8 cellular contexts compared by ENCODE assay signal in genomic region chr11:14519692-14520085, GRCh38. TPM values are rescaled to one million over a fixed set of nuclear protein-coding genes. Genes with fewer than 3 reads are reported as not detected.
DNase-seq lines count a peak whose midpoint lies in the region; ATAC-seq and TF ChIP-seq lines count a peak whose summit lies in the region.

No MANE protein-coding gene starts in this region.

- H3K4me2 ChIP-seq in SK-N-SH (peak overlapping the region; percentile 76), neural progenitor cell (peak overlapping the region; percentile 86)

- H3K27me3 Mint-ChIP-seq in endodermal cell (ENCODE audit: insufficient read depth): no peaks in the 10 kb centered on the region
- no peaks in the 10 kb centered on the region for H3K27me3 Mint-ChIP-seq in neural progenitor cell (ENCODE audit: insufficient read depth, low read depth)

- H4K20me1 ChIP-seq in SK-N-SH (ENCODE audit: insufficient read depth) (no peaks in the 10 kb centered on the region), neural progenitor cell (ENCODE audit: low read depth) (no peaks in the 10 kb centered on the region)

- no peak for TF ChIP-seq RAD21 in SK-N-SH (IDR thresholded peaks at IDR 0.05; ENCODE audit: low read length)

- H3K4me1 Mint-ChIP-seq in endodermal cell: peaks cover 13% of the 10 kb centered on the region
- H3K4me1 Mint-ChIP-seq in neural progenitor cell: peaks cover 18% of the 10 kb centered on the region

- H3K9ac ChIP-seq in SK-N-SH (peak overlapping the region; percentile 96), endodermal cell (ENCODE audit: extremely low read depth, low read length, poor library complexity, severe bottlenecking) (peak overlapping the region; percentile 96), neural progenitor cell (peak overlapping the region; percentile 92)

- peak overlapping the region; percentile 87 for H3K27ac ChIP-seq in 22Rv1
- H3K27ac ChIP-seq in SK-N-SH (ENCODE audit: low read depth in 2 of 2, low read length in 1 of 2): peak overlapping the region; percentile 89 to 92
- peak overlapping the region; percentile 81 for H3K27ac ChIP-seq in endodermal cell (ENCODE audit: low read depth, low read length)
- peak overlapping the region; percentile 53 for H3K27ac ChIP-seq in neural progenitor cell

- H3K27me3 ChIP-seq in SK-N-SH (ENCODE audit: insufficient read depth): no peaks in the 10 kb centered on the region
- H3K27me3 ChIP-seq in endodermal cell (ENCODE audit: control insufficient read depth, insufficient read depth, low read length, poor library complexity, severe bottlenecking): no peaks in the 10 kb centered on the region
- H3K27me3 ChIP-seq in neural progenitor cell: no peaks in the 10 kb centered on the region

- peaks cover 16 to 37% of the 10 kb centered on the region in 2 experiments for H3K36me3 ChIP-seq in SK-N-SH (replicated peaks in 1 of 2; ENCODE audit: control insufficient read depth in 1 of 2, insufficient read depth in 2 of 2, low read length in 1 of 2)
- H3K36me3 ChIP-seq in endodermal cell (ENCODE audit: control insufficient read depth, insufficient read depth, low read length): peaks cover 36% of the 10 kb centered on the region
- peaks cover 10% of the 10 kb centered on the region for H3K36me3 ChIP-seq in neural progenitor cell

- H3K36me3 Mint-ChIP-seq in endodermal cell (ENCODE audit: low read depth) (peaks cover 21% of the 10 kb centered on the region), neural progenitor cell (peaks cover 11% of the 10 kb centered on the region)

- no peaks in the 10 kb centered on the region for H3K9me3 ChIP-seq in SK-N-SH
- no peaks in the 10 kb centered on the region for H3K9me3 ChIP-seq in endodermal cell (ENCODE audit: control insufficient read depth, low read length)
- no peaks in the 10 kb centered on the region for H3K9me3 ChIP-seq in neural progenitor cell (ENCODE audit: low read depth)

- H3K4me3 ChIP-seq in SK-N-SH (ENCODE audit: low read depth in 2 of 2, low read length in 1 of 2): peak overlapping the region; percentile 81 to 85
- peak overlapping the region; percentile 98 for H3K4me3 ChIP-seq in endodermal cell (ENCODE audit: low read length)
- peak overlapping the region; percentile 90 for H3K4me3 ChIP-seq in neural progenitor cell

- TF ChIP-seq EP300 in SK-N-SH (IDR thresholded peaks at IDR 0.05; ENCODE audit: borderline replicate concordance in 1 of 2, low read depth in 1 of 2, low read length in 1 of 2): no peak

- POLR2A ChIA-PET in SK-N-SH (lab: Yijun Ruan, JAX): interaction anchor here (1.2 to 1.7 kb wide), 3 partner anchors 19 to 372 kb away, joined by 7 to 12 read pairs (median 8); partner anchors contain the start of genes COPB1, CYP2R1 and PDE3B

- DNase-seq in SK-N-SH: no peak
- DNase-seq in endodermal cell: no peak
- no peak for DNase-seq in neural progenitor cell (ENCODE audit: low spot score)
- DNase-seq in activated gamma-delta T cell treated with Interleukin-2 at 50 U/mL for 16 hours: no peak
- no peak for DNase-seq in NCI-H187 treated with DMSO at 0.1 percent for 48 hours (lab: John Stamatoyannopoulos, UW)

- H3F3A ChIP-seq in SK-N-SH (replicated peaks; ENCODE audit: insufficient read depth) (no peaks in the 10 kb centered on the region), neural progenitor cell (ENCODE audit: low read depth) (peaks cover 7% of the 10 kb centered on the region)

- H3K9me2 ChIP-seq in SK-N-SH: no peaks in the 10 kb centered on the region

- CTCF ChIA-PET in SK-N-SH (lab: Yijun Ruan, JAX): interaction anchor here (1.5 kb wide), 1 partner anchor 65 kb away, joined by 4 read pairs; no protein-coding TSS in a partner anchor

- TF ChIP-seq CTCF in 22Rv1 (IDR thresholded peaks at IDR 0.05): no peak
- TF ChIP-seq CTCF in SK-N-SH (IDR thresholded peaks at IDR 0.05): no peak
- no peak for TF ChIP-seq CTCF in endodermal cell (conservative IDR thresholded peaks at IDR 0.05)
- TF ChIP-seq CTCF in neural progenitor cell (IDR thresholded peaks at IDR 0.05): no peak

- peak overlapping the region; percentile 98 for H3K4me3 Mint-ChIP-seq in endodermal cell
- H3K4me3 Mint-ChIP-seq in neural progenitor cell: peak overlapping the region; percentile 94

- H2AFZ ChIP-seq in SK-N-SH (ENCODE audit: low read depth) (peak overlapping the region; percentile 36; the same call in 1 of the 2 replicates), neural progenitor cell (replicated peaks) (peak overlapping the region; percentile 60)

- H3K27ac Mint-ChIP-seq in endodermal cell: peak overlapping the region; percentile 97
- H3K27ac Mint-ChIP-seq in neural progenitor cell: peak overlapping the region; percentile 43

- H3K4me1 ChIP-seq in SK-N-SH (ENCODE audit: control insufficient read depth in 1 of 2, insufficient read depth in 2 of 2, low read depth in 1 of 2, low read length in 1 of 2) (peaks cover 0 to 4% of the 10 kb centered on the region in 2 experiments; a peak in 2 of 4 replicates), endodermal cell (ENCODE audit: control insufficient read depth, insufficient read depth, low read length) (no peaks in the 10 kb centered on the region), neural progenitor cell (peaks cover 7% of the 10 kb centered on the region)

- peaks cover 43% of the 10 kb centered on the region for H3K79me2 ChIP-seq in SK-N-SH (ENCODE audit: insufficient read depth)
- peaks cover 28% of the 10 kb centered on the region for H3K79me2 ChIP-seq in neural progenitor cell (ENCODE audit: low read depth)

- peak; percentile 6 for ATAC-seq in GM18502 (IDR thresholded peaks at IDR 0.05; ENCODE audit: poor library complexity, unreplicated experiment)
- peak; percentile 27 for ATAC-seq in HG03095 (IDR thresholded peaks at IDR 0.05; ENCODE audit: unreplicated experiment)

- WGBS in SK-N-SH (ENCODE audit: low lambda C conversion rate): 3% methylated on average over 11 of the region's 13 CpGs
- WGBS in endodermal cell (ENCODE audit: insufficient coverage in 1 of 2, insufficient read length in 1 of 2), 2 experiments: 0 to 2% methylated on average over 11 to 13 of the region's 13 CpGs

- no peaks in the 10 kb centered on the region for H3K9me3 Mint-ChIP-seq in endodermal cell
- H3K9me3 Mint-ChIP-seq in neural progenitor cell: no peaks in the 10 kb centered on the region

TF ChIP-seq in SK-N-SH, 30 proteins besides CTCF, POLR2A, EP300 and RAD21:
- TF ChIP-seq, protein P1, sequence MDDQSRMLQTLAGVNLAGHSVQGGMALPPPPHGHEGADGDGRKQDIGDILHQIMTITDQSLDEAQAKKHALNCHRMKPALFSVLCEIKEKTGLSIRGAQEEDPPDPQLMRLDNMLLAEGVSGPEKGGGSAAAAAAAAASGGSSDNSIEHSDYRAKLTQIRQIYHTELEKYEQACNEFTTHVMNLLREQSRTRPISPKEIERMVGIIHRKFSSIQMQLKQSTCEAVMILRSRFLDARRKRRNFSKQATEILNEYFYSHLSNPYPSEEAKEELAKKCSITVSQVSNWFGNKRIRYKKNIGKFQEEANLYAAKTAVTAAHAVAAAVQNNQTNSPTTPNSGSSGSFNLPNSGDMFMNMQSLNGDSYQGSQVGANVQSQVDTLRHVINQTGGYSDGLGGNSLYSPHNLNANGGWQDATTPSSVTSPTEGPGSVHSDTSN (IDR thresholded peaks at IDR 0.05): no peak
- TF ChIP-seq MXI1 (IDR thresholded peaks at IDR 0.05; ENCODE audit: low read depth, low read length) (no peak), GABPA (IDR thresholded peaks at IDR 0.05; ENCODE audit: low read depth) (0 out of 2 replicates have a peak, but pooled peaks have one; percentile 3), FOXJ3 (CRISPR knock-in tag; IDR thresholded peaks at IDR 0.05) (no peak)
TF ChIP-seq in SK-N-SH: peak in this region for 1.

RNA-seq across cellular contexts. Expression of gene PSMA1, which starts 0.5 kb away (rescaled TPM):
- polyA plus RNA-seq in SK-N-SH (2012; rRNA removed): 166 and 226 TPM in 2 replicates
- 185 and 231 TPM in 2 replicates for polyA plus RNA-seq in SK-N-SH (2012; cell fraction: cytosol; rRNA removed)
- polyA plus RNA-seq in SK-N-SH (2012; cell fraction: nucleus; rRNA removed): 287 and 471 TPM in 2 replicates
- total RNA-seq in endodermal cell: 100 to 1,000 TPM; 171 to 214 TPM
- 208 TPM for polyA plus RNA-seq in endodermal cell (2013, experiment 1 of 2)
- polyA plus RNA-seq in endodermal cell (2013, experiment 2 of 2): 206 TPM
- 192 and 271 TPM in 2 replicates for total RNA-seq in neural progenitor cell (ENCODE audit: low replicate concordance)

RNA-seq across cellular contexts. Expression of gene COPB1, which starts 20.1 kb away (rescaled TPM):
- 81.0 and 96.2 TPM in 2 replicates for polyA plus RNA-seq in SK-N-SH (2012; rRNA removed)
- 103 and 108 TPM in 2 replicates for polyA plus RNA-seq in SK-N-SH (2012; cell fraction: cytosol; rRNA removed)
- polyA plus RNA-seq in SK-N-SH (2012; cell fraction: nucleus; rRNA removed): 63.8 and 109 TPM in 2 replicates
- 100 to 1,000 TPM in 1 of 2 donors, 10 to 100 TPM in 1; 91.3 to 116 TPM for total RNA-seq in endodermal cell
- polyA plus RNA-seq in endodermal cell (2013, experiment 1 of 2): 122 TPM
- polyA plus RNA-seq in endodermal cell (2013, experiment 2 of 2): 115 TPM
- 157 and 212 TPM in 2 replicates for total RNA-seq in neural progenitor cell (ENCODE audit: low replicate concordance)
